In genomic region chr12:57574795-57575194, GRCh38 we compare ENCODE assay signal across 24 cellular contexts. TPM values are rescaled to one million over a fixed set of nuclear protein-coding genes. Genes with fewer than 3 reads are reported as not detected.
DNase-seq lines count a peak whose midpoint lies in the region; ATAC-seq, FAIRE-seq and TF ChIP-seq lines count a peak whose summit lies in the region.
"Had no signal": no experiment of that assay in that cellular context is flagged by ENCODE, and none has a peak within 500 bp of the region (broad histone marks: within the 10 kb centered on the region; RNA-seq: fewer than 3 reads in every experiment).

No MANE protein-coding gene starts in this region.

- TF ChIP-seq RAD21 in HepG2 (CRISPR knock-in tag; IDR thresholded peaks at IDR 0.05) = no peak

- POLR2A ChIA-PET in HepG2 (lab: Yijun Ruan, JAX) = interaction anchor here (1.2 to 4.4 kb wide), 9 partner anchors 14 to 86 kb away, joined by 3 to 40 read pairs (median 16); partner anchors contain the start of genes ARHGEF25, DCTN2, DDIT3 and MBD6

- BruUV-seq in HepG2 (replicated peaks; lab: Mats Ljungman, UMichigan) = no TSS peak

- no peak for FAIRE-seq in HepG2 (lab: Jason Lieb, UNC)
- FAIRE-seq: A204.1, D721Med, G401.6, GM12891, GM19239 had no signal

- H3K27ac ChIP-seq in HepG2 (ENCODE audit: extremely low read length, insufficient read depth, low read length) (peak overlapping the region; percentile 99), right lobe of liver (no peak overlapping the region), SJSA1 (no peak overlapping the region), suprapubic skin (no peak overlapping the region)
- H3K27ac ChIP-seq: BLaER1 had no signal

- in situ Hi-C loops in HepG2 (cut with HindIII; ENCODE audit: extremely low pct_ligation_motif_present, low pct_unique_long_range_greater_than_20kb) = no loop called here

- H3K4me1 ChIP-seq in HepG2 (ENCODE audit: insufficient read depth, low read length) = peaks cover 59% of the 10 kb centered on the region
- no peaks in the 10 kb centered on the region for H3K4me1 ChIP-seq in right lobe of liver
- H3K4me1 ChIP-seq in SJSA1 (replicated peaks) = peaks cover 11% of the 10 kb centered on the region
- H3K4me1 ChIP-seq in suprapubic skin = no peaks in the 10 kb centered on the region
- H3K4me1 ChIP-seq: BE2C, BLaER1 had no signal

- H3K9me3 ChIP-seq in HepG2 (ENCODE audit: low read length) (no peaks in the 10 kb centered on the region), right lobe of liver (no peaks in the 10 kb centered on the region), SJSA1 (replicated peaks) (no peaks in the 10 kb centered on the region; the same call in 1 of the 2 replicates), suprapubic skin (no peaks in the 10 kb centered on the region)
- H3K9me3 ChIP-seq: BE2C, BLaER1 had no signal

- no peak overlapping the region for H3K9ac ChIP-seq in HepG2 (ENCODE audit: insufficient read depth, low read depth, low read length)
- H3K9ac ChIP-seq: BLaER1 had no signal

- H3K4me3 ChIP-seq in HepG2 (replicated peaks in 1 of 3; ENCODE audit: insufficient read depth in 1 of 3, low read depth in 2 of 3, low read length in 3 of 3) = no peak overlapping the region
- H3K4me3 ChIP-seq in right lobe of liver = no peak overlapping the region
- no peak overlapping the region for H3K4me3 ChIP-seq in SJSA1
- no peak overlapping the region for H3K4me3 ChIP-seq in suprapubic skin
- H3K4me3 ChIP-seq: BLaER1 had no signal

- H3K27me3 ChIP-seq in HepG2 (ENCODE audit: control insufficient read depth in 1 of 2, insufficient read depth in 2 of 2, low read length in 2 of 2) (no peaks in the 10 kb centered on the region), right lobe of liver (no peaks in the 10 kb centered on the region), SJSA1 (replicated peaks) (peaks cover 13% of the 10 kb centered on the region), suprapubic skin (peaks cover 2% of the 10 kb centered on the region)
- H3K27me3 ChIP-seq: BE2C, BLaER1 had no signal

- H3K36me3 ChIP-seq in HepG2 (replicated peaks in 1 of 2; ENCODE audit: control insufficient read depth in 1 of 2, insufficient read depth in 2 of 2, low read length in 2 of 2) (no peaks in the 10 kb centered on the region; a peak in 1 of 5 replicates), right lobe of liver (no peaks in the 10 kb centered on the region), SJSA1 (no peaks in the 10 kb centered on the region), suprapubic skin (no peaks in the 10 kb centered on the region)
- H3K36me3 ChIP-seq: BLaER1 had no signal

- TF ChIP-seq EP300 in HepG2 (IDR thresholded peaks at IDR 0.05; ENCODE audit: low read depth in 2 of 2, low read length in 2 of 2) (no peak), HepG2 (CRISPR knock-in tag; IDR thresholded peaks at IDR 0.05; ENCODE audit: borderline replicate concordance) (no peak), suprapubic skin (IDR thresholded peaks at IDR 0.05) (no peak)

- no peak for ATAC-seq in HepG2
- no peak for ATAC-seq in right lobe of liver
- no peak for ATAC-seq in GM21576 (IDR thresholded peaks at IDR 0.05; ENCODE audit: unreplicated experiment)

- WGBS in HepG2 (ENCODE audit: low lambda C conversion rate) = 88% methylated on average over 9 of the region's 10 CpGs
- WGBS in right lobe of liver (ENCODE audit: insufficient coverage, low coverage, low lambda C conversion rate, missing lambda C conversion rate) = 86% methylated on average over 9 of the region's 10 CpGs
- 93% methylated on average over 10 of the region's 10 CpGs for WGBS in suprapubic skin

- CTCF ChIA-PET in HepG2 (lab: Yijun Ruan, JAX; ENCODE audit: low intra/inter-chr PET ratio, low total read pairs) = no interaction called here

- no peak overlapping the region for H3K4me2 ChIP-seq in HepG2 (ENCODE audit: low read depth, low read length)
- H3K4me2 ChIP-seq: BLaER1 had no signal

- H3K79me2 ChIP-seq in HepG2 (ENCODE audit: insufficient read depth, low read length) = peaks cover 10% of the 10 kb centered on the region

- no peak for TF ChIP-seq CTCF in HepG2 (CRISPR knock-in tag; IDR thresholded peaks at IDR 0.05)
- TF ChIP-seq CTCF in right lobe of liver (IDR thresholded peaks at IDR 0.05) = no peak
- TF ChIP-seq CTCF in suprapubic skin (IDR thresholded peaks at IDR 0.05) = no peak

- H4K20me1 ChIP-seq in HepG2 (ENCODE audit: insufficient read depth, low read length) = no peaks in the 10 kb centered on the region
- H4K20me1 ChIP-seq: BLaER1 had no signal

- TF ChIP-seq POLR2A in HepG2 (IDR thresholded peaks at IDR 0.05; ENCODE audit: insufficient read depth in 1 of 2, low read depth in 2 of 2, low read length in 2 of 2) (no peak), right lobe of liver (IDR thresholded peaks at IDR 0.05) (no peak), suprapubic skin (IDR thresholded peaks at IDR 0.05) (no peak)

- intact Hi-C loops in HepG2 (cut with micrococcal nuclease; ENCODE audit: unreplicated experiment) = no loop called here
- intact Hi-C loops in right lobe of liver (cut with DNase I) = no loop called here

- no peak for DNase-seq in HepG2 (ENCODE audit: low spot score)
- DNase-seq in right lobe of liver = no peak
- DNase-seq in SJSA1 (ENCODE audit: low read depth in 1 of 2, low spot score in 2 of 2) = peak; percentile 69 to 84
- peak; percentile 60 for DNase-seq in mesenteric fat pad (ENCODE audit: low spot score)
- no peak for DNase-seq in suprapubic skin (ENCODE audit: low spot score in 2 of 2)
- DNase-seq: 8988T; ACHN; BE2C; C1 segment of cervical spinal cord; Calu3; CD4-positive, alpha-beta memory T cell; CD4-positive, CD25-positive, alpha-beta regulatory T cell; CD8-positive, alpha-beta memory T cell; COR-L47; DMS79 treated with DMSO at 0.1 percent for 48 hours; GF-D8 had no signal

- no peak overlapping the region for H2AFZ ChIP-seq in HepG2 (ENCODE audit: low read length)

RNA-seq across cellular contexts. Expression of gene PIP4K2C, which starts 16.2 kb away (rescaled TPM):
- total RNA-seq in HepG2 (2016; rRNA removed; fragmentation: Illumina TruSeq; extraction: Trizol) = 23.6 and 26.4 TPM in 2 replicates
- total RNA-seq in HepG2 (2016; cell fraction: cytosol; rRNA removed; fragmentation: Illumina TruSeq; extraction: Trizol; ENCODE audit: low read depth) = 2.6 and 2.8 TPM in 2 replicates
- 19.8 and 28.3 TPM in 2 replicates for total RNA-seq in HepG2 (2016; cell fraction: insoluble cytoplasmic fraction; rRNA removed; fragmentation: Illumina TruSeq; extraction: Trizol)
- 9.9 and 10.2 TPM in 2 replicates for total RNA-seq in HepG2 (2016; cell fraction: membrane; rRNA removed; fragmentation: Illumina TruSeq; extraction: Trizol)
- total RNA-seq in HepG2 (2016; cell fraction: nucleus; rRNA removed; fragmentation: Illumina TruSeq; extraction: Trizol) = 23.9 TPM in 2 replicates
- polyA plus RNA-seq in HepG2 (2011; rRNA removed) = 21.7 and 23.3 TPM in 2 replicates
- 13.2 and 18.6 TPM in 2 replicates for polyA plus RNA-seq in HepG2 (2011; cell fraction: cytosol; rRNA removed)
- 26.0 and 28.4 TPM in 2 replicates for polyA plus RNA-seq in HepG2 (2011; cell fraction: nucleus; rRNA removed)
- polyA plus RNA-seq in HepG2 (2012) = 14.2 and 18.4 TPM in 2 replicates
- 2.2 and 2.3 TPM in 2 replicates for polyA plus RNA-seq in HepG2 (2016; cell fraction: cytosol; fragmentation: Illumina TruSeq; extraction: Trizol; ENCODE audit: low read depth)
- 16.8 and 23.7 TPM in 2 replicates for polyA plus RNA-seq in HepG2 (2016; cell fraction: insoluble cytoplasmic fraction; fragmentation: Illumina TruSeq; extraction: Trizol; ENCODE audit: low read depth)
- 6.3 and 6.4 TPM in 2 replicates for polyA plus RNA-seq in HepG2 (2016; cell fraction: membrane; fragmentation: Illumina TruSeq; extraction: Trizol; ENCODE audit: low read depth)
- 34.3 and 34.5 TPM in 2 replicates for polyA plus RNA-seq in HepG2 (2016; cell fraction: nucleus; fragmentation: Illumina TruSeq; extraction: Trizol; ENCODE audit: insufficient read depth, low read depth)
- 20.4 and 21.5 TPM in 2 replicates for polyA minus RNA-seq in HepG2 (2011; rRNA and poly(A)+ RNA removed; ENCODE audit: low replicate concordance)
- 12.7 and 13.5 TPM in 2 replicates for polyA minus RNA-seq in HepG2 (2011; cell fraction: cytosol; rRNA and poly(A)+ RNA removed)
- 8.1 and 11.4 TPM in 2 replicates for polyA minus RNA-seq in HepG2 (2011; cell fraction: nucleus; rRNA and poly(A)+ RNA removed)
- 10 to 100 TPM; 11.3 to 27.6 (median 12.8) TPM for total RNA-seq in right lobe of liver
- total RNA-seq in SJSA1 (2014; rRNA removed; shearing (Covaris generic)) = 544 and 654 TPM in 2 replicates
- total RNA-seq in mesenteric fat pad = 14.3 TPM
- total RNA-seq in suprapubic skin = 10 to 100 TPM; 36.9 to 68.9 (median 51.5) TPM

RNA-seq across cellular contexts. Expression of gene KIF5A, which starts 25.0 kb away (rescaled TPM):
- 1.1 and 1.6 TPM in 2 replicates for total RNA-seq in HepG2 (2016; rRNA removed; fragmentation: Illumina TruSeq; extraction: Trizol)
- 0.18 and 0.71 TPM in 2 replicates for total RNA-seq in HepG2 (2016; cell fraction: cytosol; rRNA removed; fragmentation: Illumina TruSeq; extraction: Trizol; ENCODE audit: low read depth)
- total RNA-seq in HepG2 (2016; cell fraction: insoluble cytoplasmic fraction; rRNA removed; fragmentation: Illumina TruSeq; extraction: Trizol) = 0.91 and 1.5 TPM in 2 replicates
- 0.37 and 0.41 TPM in 2 replicates for total RNA-seq in HepG2 (2016; cell fraction: membrane; rRNA removed; fragmentation: Illumina TruSeq; extraction: Trizol)
- total RNA-seq in HepG2 (2016; cell fraction: nucleus; rRNA removed; fragmentation: Illumina TruSeq; extraction: Trizol) = 3.2 and 3.6 TPM in 2 replicates
- polyA plus RNA-seq in HepG2 (2011; rRNA removed) = 10.3 and 11.9 TPM in 2 replicates
- polyA plus RNA-seq in HepG2 (2011; cell fraction: cytosol; rRNA removed) = 2.9 and 3.5 TPM in 2 replicates
- polyA plus RNA-seq in HepG2 (2011; cell fraction: nucleus; rRNA removed) = 35.5 and 41.8 TPM in 2 replicates
- polyA plus RNA-seq in HepG2 (2012) = 8.0 and 9.1 TPM in 2 replicates
- 0.12 and 0.15 TPM in 2 replicates for polyA plus RNA-seq in HepG2 (2016; cell fraction: cytosol; fragmentation: Illumina TruSeq; extraction: Trizol; ENCODE audit: low read depth)
- polyA plus RNA-seq in HepG2 (2016; cell fraction: insoluble cytoplasmic fraction; fragmentation: Illumina TruSeq; extraction: Trizol; ENCODE audit: low read depth) = 0.97 and 1.1 TPM in 2 replicates
- 0.27 and 0.29 TPM in 2 replicates for polyA plus RNA-seq in HepG2 (2016; cell fraction: membrane; fragmentation: Illumina TruSeq; extraction: Trizol; ENCODE audit: low read depth)
- polyA plus RNA-seq in HepG2 (2016; cell fraction: nucleus; fragmentation: Illumina TruSeq; extraction: Trizol; ENCODE audit: insufficient read depth, low read depth) = 7.8 and 8.7 TPM in 2 replicates
- 0.02 and 2.8 TPM in 2 replicates for polyA minus RNA-seq in HepG2 (2011; rRNA and poly(A)+ RNA removed; ENCODE audit: low replicate concordance)
- polyA minus RNA-seq in HepG2 (2011; cell fraction: cytosol; rRNA and poly(A)+ RNA removed) = 1.9 and 3.0 TPM in 2 replicates
- polyA minus RNA-seq in HepG2 (2011; cell fraction: nucleus; rRNA and poly(A)+ RNA removed) = 17.8 and 18.6 TPM in 2 replicates
- total RNA-seq in right lobe of liver = under 1 TPM in 1 of 6 experiments, not detected in 5; 0.02 TPM
- total RNA-seq in SJSA1 (2014; rRNA removed; shearing (Covaris generic)) = 2.1 and 2.8 TPM in 2 replicates
- total RNA-seq in mesenteric fat pad = not detected
- under 1 TPM in 2 of 4 donors, not detected in 2; 0.08 to 0.23 TPM for total RNA-seq in suprapubic skin
- total RNA-seq: Calu3 had no signal
- polyA plus RNA-seq: CD14-positive monocyte; CD4-positive, alpha-beta memory T cell had no signal

RNA-seq across cellular contexts. Expression of gene DCTN2, which starts 27.8 kb away (rescaled TPM):
- total RNA-seq in HepG2 (2016; rRNA removed; fragmentation: Illumina TruSeq; extraction: Trizol) (72.0 and 75.5 TPM in 2 replicates), right lobe of liver (10 to 100 TPM; 28.4 to 80.0 (median 36.0) TPM), mesenteric fat pad (106 TPM), suprapubic skin (100 to 1,000 TPM; 152 to 242 (median 185) TPM)
- total RNA-seq in HepG2 (2016; cell fraction: cytosol; rRNA removed; fragmentation: Illumina TruSeq; extraction: Trizol; ENCODE audit: low read depth) = 16.3 and 20.3 TPM in 2 replicates
- total RNA-seq in HepG2 (2016; cell fraction: insoluble cytoplasmic fraction; rRNA removed; fragmentation: Illumina TruSeq; extraction: Trizol) = 63.9 and 76.9 TPM in 2 replicates
- total RNA-seq in HepG2 (2016; cell fraction: membrane; rRNA removed; fragmentation: Illumina TruSeq; extraction: Trizol) = 38.0 and 40.0 TPM in 2 replicates
- 43.6 and 51.0 TPM in 2 replicates for total RNA-seq in HepG2 (2016; cell fraction: nucleus; rRNA removed; fragmentation: Illumina TruSeq; extraction: Trizol)
- polyA plus RNA-seq in HepG2 (2011; rRNA removed) = 77.4 and 85.7 TPM in 2 replicates
- polyA plus RNA-seq in HepG2 (2011; cell fraction: cytosol; rRNA removed) = 82.2 and 86.7 TPM in 2 replicates
- 67.6 and 71.9 TPM in 2 replicates for polyA plus RNA-seq in HepG2 (2011; cell fraction: nucleus; rRNA removed)
- polyA plus RNA-seq in HepG2 (2012) = 70.0 and 93.9 TPM in 2 replicates
- 26.7 and 27.0 TPM in 2 replicates for polyA plus RNA-seq in HepG2 (2016; cell fraction: cytosol; fragmentation: Illumina TruSeq; extraction: Trizol; ENCODE audit: low read depth)
- 106 and 134 TPM in 2 replicates for polyA plus RNA-seq in HepG2 (2016; cell fraction: insoluble cytoplasmic fraction; fragmentation: Illumina TruSeq; extraction: Trizol; ENCODE audit: low read depth)
- 43.7 and 48.7 TPM in 2 replicates for polyA plus RNA-seq in HepG2 (2016; cell fraction: membrane; fragmentation: Illumina TruSeq; extraction: Trizol; ENCODE audit: low read depth)
- 110 and 115 TPM in 2 replicates for polyA plus RNA-seq in HepG2 (2016; cell fraction: nucleus; fragmentation: Illumina TruSeq; extraction: Trizol; ENCODE audit: insufficient read depth, low read depth)
- polyA minus RNA-seq in HepG2 (2011; rRNA and poly(A)+ RNA removed; ENCODE audit: low replicate concordance) = 76.1 and 154 TPM in 2 replicates
- 60.3 and 62.5 TPM in 2 replicates for polyA minus RNA-seq in HepG2 (2011; cell fraction: cytosol; rRNA and poly(A)+ RNA removed)
- polyA minus RNA-seq in HepG2 (2011; cell fraction: nucleus; rRNA and poly(A)+ RNA removed) = 49.6 and 54.1 TPM in 2 replicates
- 3,855 and 4,325 TPM in 2 replicates for total RNA-seq in SJSA1 (2014; rRNA removed; shearing (Covaris generic))

RNA-seq across cellular contexts. Expression of gene DTX3, which starts 29.8 kb away (rescaled TPM):
- 5.4 and 9.0 TPM in 2 replicates for total RNA-seq in HepG2 (2016; rRNA removed; fragmentation: Illumina TruSeq; extraction: Trizol)
- 4.1 and 4.8 TPM in 2 replicates for total RNA-seq in HepG2 (2016; cell fraction: cytosol; rRNA removed; fragmentation: Illumina TruSeq; extraction: Trizol; ENCODE audit: low read depth)
- 4.3 and 9.2 TPM in 2 replicates for total RNA-seq in HepG2 (2016; cell fraction: insoluble cytoplasmic fraction; rRNA removed; fragmentation: Illumina TruSeq; extraction: Trizol)
- total RNA-seq in HepG2 (2016; cell fraction: membrane; rRNA removed; fragmentation: Illumina TruSeq; extraction: Trizol) = 8.4 and 9.4 TPM in 2 replicates
- total RNA-seq in HepG2 (2016; cell fraction: nucleus; rRNA removed; fragmentation: Illumina TruSeq; extraction: Trizol) = 9.5 and 11.0 TPM in 2 replicates
- 27.2 and 28.7 TPM in 2 replicates for polyA plus RNA-seq in HepG2 (2011; rRNA removed)
- polyA plus RNA-seq in HepG2 (2011; cell fraction: cytosol; rRNA removed) = 13.0 and 16.9 TPM in 2 replicates
- 170 and 204 TPM in 2 replicates for polyA plus RNA-seq in HepG2 (2011; cell fraction: nucleus; rRNA removed)
- 11.6 and 13.9 TPM in 2 replicates for polyA plus RNA-seq in HepG2 (2012)
- 4.0 and 4.6 TPM in 2 replicates for polyA plus RNA-seq in HepG2 (2016; cell fraction: cytosol; fragmentation: Illumina TruSeq; extraction: Trizol; ENCODE audit: low read depth)
- polyA plus RNA-seq in HepG2 (2016; cell fraction: insoluble cytoplasmic fraction; fragmentation: Illumina TruSeq; extraction: Trizol; ENCODE audit: low read depth) = 6.2 and 8.3 TPM in 2 replicates
- 9.6 and 10.1 TPM in 2 replicates for polyA plus RNA-seq in HepG2 (2016; cell fraction: membrane; fragmentation: Illumina TruSeq; extraction: Trizol; ENCODE audit: low read depth)
- 29.4 and 32.9 TPM in 2 replicates for polyA plus RNA-seq in HepG2 (2016; cell fraction: nucleus; fragmentation: Illumina TruSeq; extraction: Trizol; ENCODE audit: insufficient read depth, low read depth)
- 16.3 TPM in 1 of 2 replicates, not detected in the other for polyA minus RNA-seq in HepG2 (2011; rRNA and poly(A)+ RNA removed; ENCODE audit: low replicate concordance)
- polyA minus RNA-seq in HepG2 (2011; cell fraction: cytosol; rRNA and poly(A)+ RNA removed) = 4.4 and 6.0 TPM in 2 replicates
- polyA minus RNA-seq in HepG2 (2011; cell fraction: nucleus; rRNA and poly(A)+ RNA removed) = 14.5 and 15.1 TPM in 2 replicates
- total RNA-seq in right lobe of liver = 1 to 10 TPM in 5 of 6 experiments, under 1 TPM in 1; 0.86 to 2.7 (median 1.9) TPM
- 187 and 286 TPM in 2 replicates for total RNA-seq in SJSA1 (2014; rRNA removed; shearing (Covaris generic))
- 7.2 TPM for total RNA-seq in mesenteric fat pad
- total RNA-seq in suprapubic skin = 10 to 100 TPM; 10.4 to 19.0 (median 12.1) TPM

RNA-seq across cellular contexts. Expression of gene ARHGEF25, which starts 36.4 kb away (rescaled TPM):
- 10.1 and 11.5 TPM in 2 replicates for total RNA-seq in HepG2 (2016; rRNA removed; fragmentation: Illumina TruSeq; extraction: Trizol)
- total RNA-seq in HepG2 (2016; cell fraction: cytosol; rRNA removed; fragmentation: Illumina TruSeq; extraction: Trizol; ENCODE audit: low read depth) = 8.4 and 8.9 TPM in 2 replicates
- total RNA-seq in HepG2 (2016; cell fraction: insoluble cytoplasmic fraction; rRNA removed; fragmentation: Illumina TruSeq; extraction: Trizol) = 8.3 and 14.8 TPM in 2 replicates
- total RNA-seq in HepG2 (2016; cell fraction: membrane; rRNA removed; fragmentation: Illumina TruSeq; extraction: Trizol) = 16.1 and 18.0 TPM in 2 replicates
- total RNA-seq in HepG2 (2016; cell fraction: nucleus; rRNA removed; fragmentation: Illumina TruSeq; extraction: Trizol) = 9.2 and 9.6 TPM in 2 replicates
- polyA plus RNA-seq in HepG2 (2011; rRNA removed) = 12.5 and 15.3 TPM in 2 replicates
- polyA plus RNA-seq in HepG2 (2011; cell fraction: cytosol; rRNA removed) = 8.5 and 8.9 TPM in 2 replicates
- 77.8 and 83.0 TPM in 2 replicates for polyA plus RNA-seq in HepG2 (2011; cell fraction: nucleus; rRNA removed)
- polyA plus RNA-seq in HepG2 (2012) = 15.4 and 15.7 TPM in 2 replicates
- 6.4 and 8.2 TPM in 2 replicates for polyA plus RNA-seq in HepG2 (2016; cell fraction: cytosol; fragmentation: Illumina TruSeq; extraction: Trizol; ENCODE audit: low read depth)
- polyA plus RNA-seq in HepG2 (2016; cell fraction: insoluble cytoplasmic fraction; fragmentation: Illumina TruSeq; extraction: Trizol; ENCODE audit: low read depth) = 8.6 and 9.4 TPM in 2 replicates
- polyA plus RNA-seq in HepG2 (2016; cell fraction: membrane; fragmentation: Illumina TruSeq; extraction: Trizol; ENCODE audit: low read depth) = 11.4 and 11.5 TPM in 2 replicates
- 21.2 and 28.6 TPM in 2 replicates for polyA plus RNA-seq in HepG2 (2016; cell fraction: nucleus; fragmentation: Illumina TruSeq; extraction: Trizol; ENCODE audit: insufficient read depth, low read depth)
- 6.2 TPM in 1 of 2 replicates, not detected in the other for polyA minus RNA-seq in HepG2 (2011; rRNA and poly(A)+ RNA removed; ENCODE audit: low replicate concordance)
- polyA minus RNA-seq in HepG2 (2011; cell fraction: cytosol; rRNA and poly(A)+ RNA removed) = 2.9 and 3.3 TPM in 2 replicates
- polyA minus RNA-seq in HepG2 (2011; cell fraction: nucleus; rRNA and poly(A)+ RNA removed) = 11.8 and 12.6 TPM in 2 replicates
- 1 to 10 TPM in 5 of 6 experiments, under 1 TPM in 1; 0.92 to 2.0 (median 1.3) TPM for total RNA-seq in right lobe of liver
- total RNA-seq in SJSA1 (2014; rRNA removed; shearing (Covaris generic)) = 107 and 145 TPM in 2 replicates
- 12.8 TPM for total RNA-seq in mesenteric fat pad
- 10 to 100 TPM in 1 of 4 donors, 1 to 10 TPM in 3; 4.0 to 13.3 (median 7.9) TPM for total RNA-seq in suprapubic skin
- polyA plus RNA-seq: CD14-positive monocyte; CD4-positive, alpha-beta memory T cell; CD4-positive, CD25-positive, alpha-beta regulatory T cell; CD8-positive, alpha-beta memory T cell had no signal

Comparison
In these comparisons a context has a peak if more than half of its experiments do, and no peak if none do; other contexts are left out.
1. DNase-seq: peak in SJSA1 (2 of 2) and mesenteric fat pad (single experiment); none in HepG2 (single experiment), right lobe of liver (0 of 3) and suprapubic skin (0 of 2).
2. RNA of gene DCTN2, which starts 27.8 kb away (total RNA-seq): 3,855 to 4,325 TPM in SJSA1; 152 to 242 TPM in suprapubic skin, 106 TPM in mesenteric fat pad (single experiment), 16.3 to 76.9 TPM in HepG2 and 28.4 to 80.0 TPM in right lobe of liver; every median in the first group is over 10 times any median in the second.